27 cellular contexts compared by ENCODE assay signal in genomic region chr5:135980650-135981049, GRCh38. TPM values are rescaled to one million over a fixed set of nuclear protein-coding genes. Genes with fewer than 3 reads are reported as not detected.
"Had no signal": no experiment of that assay in that cellular context is flagged by ENCODE, and none has a peak within 500 bp of the region (broad histone marks: within the 10 kb centered on the region; RNA-seq: fewer than 3 reads in every experiment).

No MANE protein-coding gene starts in this region.

- H3K4me1 ChIP-seq: foreskin keratinocyte, lower lobe of right lung, vagina had no signal

- H3K4me3 ChIP-seq: lower lobe of right lung, suprapubic skin, vagina had no signal

- H3K36me3 ChIP-seq: lower lobe of right lung, suprapubic skin, vagina had no signal

- FAIRE-seq: bronchial epithelial cell had no signal

- DNase-seq: activated B cell treated with CpG ODN at 0.5 μM for 24 hours; activated CD4-positive, alpha-beta T cell treated with anti-CD3 and anti-CD28 coated beads, Interleukin-2, amount 10 ng/mL, durations not matched to agents 24 days and 14 days; activated CD8-positive, alpha-beta T cell treated with anti-CD3 and anti-CD28 coated beads for 36 hours; activated naive CD4-positive, alpha-beta T cell treated with anti-CD3 and anti-CD28 coated beads for 36 hours; activated T-cell treated with anti-CD3 and anti-CD28 coated beads, Interleukin-2, amount 50 U/mL, for 24 hours; aorta; cerebellar nuclear complex; effector CD4-positive, alpha-beta T cell; foreskin keratinocyte; glutamatergic neuron; hippocampal formation; islet precursor cell; left colon; lower lobe of right lung; occipital lobe; retina; stimulated activated naive CD8-positive, alpha-beta T cell treated with anti-CD3 and anti-CD28 coated beads, Interleukin-15, amount 100 ng/mL, for 72 hours; trophoblast cell had no signal

- H3K9me3 ChIP-seq: lower lobe of right lung, suprapubic skin, vagina had no signal

- H3K27ac ChIP-seq: foreskin keratinocyte, lower lobe of right lung, suprapubic skin, vagina had no signal

- H3K27me3 ChIP-seq: foreskin keratinocyte, suprapubic skin, vagina had no signal

- ATAC-seq: activated CD8-positive, alpha-beta T cell treated with anti-CD3 and anti-CD28 coated beads for 36 hours; esophagus mucosa; foreskin keratinocyte; left colon; lower lobe of right lung; stimulated activated naive CD8-positive, alpha-beta T cell treated with anti-CD3 and anti-CD28 coated beads, Interleukin-15, amount 100 ng/mL, for 72 hours had no signal

RNA-seq across cellular contexts. Expression of gene LECT2, which starts 25.9 kb away (rescaled TPM):
- total RNA-seq: activated B cell treated with CpG ODN at 0.5 μM for 24 hours; activated CD4-positive, alpha-beta T cell treated with anti-CD3 and anti-CD28 coated beads, Interleukin-2, amount 10 ng/mL, durations not matched to agents 24 days and 14 days; activated CD8-positive, alpha-beta T cell treated with anti-CD3 and anti-CD28 coated beads for 36 hours; activated naive CD4-positive, alpha-beta T cell treated with anti-CD3 and anti-CD28 coated beads for 36 hours; activated T-helper 2 cell treated with anti-CD3 and anti-CD28 coated beads, Interferon-gamma antibody, Interleukin-2, Interleukin-4, amounts not matched to agents 10 μg/mL and 5 μg/mL and 100 μg/mL, durations not matched to agents 14 hours and 24 hours and 36 hours; aorta; bronchial epithelial cell; esophagus mucosa; foreskin keratinocyte; left colon; lower lobe of right lung; mesothelial cell of epicardium; occipital lobe; posterior vena cava; skeletal muscle tissue; suprapubic skin; vagina had no signal
- polyA plus RNA-seq: aorta, foreskin keratinocyte, neural cell had no signal

RNA-seq across cellular contexts. Expression of gene TGFBI, which starts 48.1 kb away (rescaled TPM):
- total RNA-seq: activated CD4-positive, alpha-beta T cell treated with anti-CD3 and anti-CD28 coated beads, Interleukin-2, amount 10 ng/mL, durations not matched to agents 24 days and 14 days; activated CD8-positive, alpha-beta T cell treated with anti-CD3 and anti-CD28 coated beads for 36 hours; activated naive CD4-positive, alpha-beta T cell treated with anti-CD3 and anti-CD28 coated beads for 36 hours; activated T-helper 2 cell treated with anti-CD3 and anti-CD28 coated beads, Interferon-gamma antibody, Interleukin-2, Interleukin-4, amounts not matched to agents 10 μg/mL and 5 μg/mL and 100 μg/mL, durations not matched to agents 14 hours and 24 hours and 36 hours had no signal
